Comparison of ENCODE assay signal across 15 cellular contexts in the genomic region with DNA sequence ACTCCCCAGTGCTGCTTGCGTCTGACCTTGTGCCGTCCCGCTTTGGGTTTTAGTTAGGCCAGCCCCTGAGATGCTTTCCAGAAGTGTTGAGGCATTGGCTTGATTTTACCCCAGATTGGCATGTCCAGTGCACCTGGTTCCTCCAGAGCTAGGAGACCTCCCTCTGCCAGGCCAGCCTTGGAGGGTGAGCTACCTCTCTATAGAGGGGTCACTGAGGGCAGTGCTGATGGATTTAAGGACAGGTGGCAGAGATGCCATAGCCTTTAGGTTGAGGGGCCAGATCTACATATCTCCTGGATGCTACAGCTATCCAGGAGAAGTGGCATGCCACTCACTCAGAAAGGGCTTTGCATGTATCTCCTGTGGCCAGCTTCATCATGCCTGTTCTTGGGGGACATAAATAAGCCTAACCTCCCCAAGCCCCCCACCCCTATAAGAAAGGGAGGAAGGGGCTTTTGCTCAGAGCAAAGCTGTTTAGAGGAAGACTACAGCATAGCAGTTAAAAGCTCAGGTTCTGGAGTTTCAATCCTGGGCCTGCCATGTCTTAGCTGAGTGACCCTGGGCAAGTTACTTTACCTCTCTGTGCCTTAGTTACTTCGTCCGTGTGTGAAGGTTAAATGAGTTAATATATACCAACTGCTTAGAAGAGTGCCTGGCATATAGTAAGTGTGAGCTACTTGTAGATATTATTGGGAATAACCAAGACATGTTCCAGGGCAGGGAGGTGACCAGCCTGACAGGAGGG. TPM values are rescaled to one million over a fixed set of nuclear protein-coding genes. Genes with fewer than 3 reads are reported as not detected.
DNase-seq lines count a peak whose midpoint lies in the region; ATAC-seq and TF ChIP-seq lines count a peak whose summit lies in the region.
"Had no signal": no experiment of that assay in that cellular context is flagged by ENCODE, and none has a peak within 500 bp of the region (broad histone marks: within the 10 kb centered on the region; RNA-seq: fewer than 3 reads in every experiment).

No MANE protein-coding gene starts in this region.

- no peak overlapping the region for H3K4me3 Mint-ChIP-seq in CD8-positive, alpha-beta T cell
- no peak overlapping the region for H3K4me3 Mint-ChIP-seq in WTC11
- no peak overlapping the region for H3K4me3 Mint-ChIP-seq in mesothelial cell of epicardium
- H3K4me3 Mint-ChIP-seq: B cell had no signal

- H3K9me3 Mint-ChIP-seq in CD8-positive, alpha-beta T cell = no peaks in the 10 kb centered on the region
- H3K9me3 Mint-ChIP-seq in WTC11 (no peaks in the 10 kb centered on the region), mesothelial cell of epicardium (no peaks in the 10 kb centered on the region)

- peaks cover 69% of the 10 kb centered on the region for H3K4me1 ChIP-seq in CD8-positive, alpha-beta T cell (ENCODE audit: insufficient read depth, low read length)

- peak overlapping the region; percentile 61 for H3K27ac Mint-ChIP-seq in CD8-positive, alpha-beta T cell
- peak overlapping the region; percentile 67 for H3K27ac Mint-ChIP-seq in WTC11
- H3K27ac Mint-ChIP-seq in mesothelial cell of epicardium = peak overlapping the region; percentile 37
- H3K27ac Mint-ChIP-seq: B cell had no signal

- no peaks in the 10 kb centered on the region for H3K36me3 ChIP-seq in CD8-positive, alpha-beta T cell (ENCODE audit: insufficient read depth, low read length)

- peak overlapping the region; percentile 3; the same call in 1 of the 2 replicates for H3K27ac ChIP-seq in C4-2B
- H3K27ac ChIP-seq in CD8-positive, alpha-beta T cell (ENCODE audit: low read depth, low read length) = no peak overlapping the region

- POLR2A ChIA-PET in CD8-positive, alpha-beta T cell (lab: Charles Lee) = no interaction called here
- POLR2A ChIA-PET in WTC11 (lab: Charles Lee) = no interaction called here

- peaks cover 74% of the 10 kb centered on the region for H3K4me1 Mint-ChIP-seq in CD8-positive, alpha-beta T cell (ENCODE audit: low read depth)
- peaks cover 38% of the 10 kb centered on the region for H3K4me1 Mint-ChIP-seq in WTC11
- H3K4me1 Mint-ChIP-seq in mesothelial cell of epicardium = peaks cover 35% of the 10 kb centered on the region

- no peaks in the 10 kb centered on the region for H3K27me3 ChIP-seq in CD8-positive, alpha-beta T cell (ENCODE audit: insufficient read depth, low read length)

- no peak for TF ChIP-seq CTCF in C4-2B (conservative IDR thresholded peaks at IDR 0.05)
- no peak for TF ChIP-seq CTCF in CD8-positive, alpha-beta T cell (IDR thresholded peaks at IDR 0.05)
- TF ChIP-seq CTCF in WTC11 (IDR thresholded peaks at IDR 0.05) = no peak
- no peak for TF ChIP-seq CTCF in mesothelial cell of epicardium (IDR thresholded peaks at IDR 0.05; ENCODE audit: unreplicated experiment)

- no peak for DNase-seq in CD8-positive, alpha-beta T cell
- DNase-seq in WTC11 (ENCODE audit: low spot score) = no peak
- DNase-seq in mesothelial cell of epicardium (ENCODE audit: low spot score in 2 of 2, unreplicated experiment in 2 of 2) = no peak
- no peak for DNase-seq in T1000 (lab: John Stamatoyannopoulos, UW)
- DNase-seq in medulla oblongata (ENCODE audit: extremely low spot score) = no peak
- DNase-seq: activated CD8-positive, alpha-beta memory T cell treated with anti-CD3 and anti-CD28 coated beads for 24 hours; central memory CD4-positive, alpha-beta T cell; effector CD8-positive, alpha-beta T cell; glutamatergic neuron; MM.1S; NCI-H2227 treated with DMSO at 0.1 percent for 48 hours; stimulated activated CD4-positive, alpha-beta T cell treated with anti-CD3 and anti-CD28 coated beads, Interleukin-4, amount 100 ng/mL, for 1 hour had no signal

- CTCF ChIA-PET in CD8-positive, alpha-beta T cell (lab: Charles Lee) = interaction anchor here (0.7 to 1.0 kb wide), 2 partner anchors 28 to 57 kb away, joined by 3 read pairs; no protein-coding TSS in a partner anchor
- CTCF ChIA-PET in WTC11 (lab: Charles Lee) = interaction anchor here (0.8 to 2.4 kb wide), 2 partner anchors 56 to 69 kb away, joined by 4 to 6 read pairs; a partner anchor contains a TSS

- peaks cover 37% of the 10 kb centered on the region for H3K36me3 Mint-ChIP-seq in CD8-positive, alpha-beta T cell
- H3K36me3 Mint-ChIP-seq in WTC11 (peaks cover 4% of the 10 kb centered on the region), mesothelial cell of epicardium (peaks cover 7% of the 10 kb centered on the region)

- no peaks in the 10 kb centered on the region for H3K27me3 Mint-ChIP-seq in CD8-positive, alpha-beta T cell (ENCODE audit: low read depth)
- no peaks in the 10 kb centered on the region; the same call in 1 of the 2 replicates for H3K27me3 Mint-ChIP-seq in WTC11 (ENCODE audit: low read depth)
- no peaks in the 10 kb centered on the region for H3K27me3 Mint-ChIP-seq in mesothelial cell of epicardium (ENCODE audit: low read depth)
- H3K27me3 Mint-ChIP-seq: B cell had no signal

- H3K4me3 ChIP-seq in CD8-positive, alpha-beta T cell (ENCODE audit: low read depth, low read length) = no peak overlapping the region

- no peak for ATAC-seq in CD8-positive, alpha-beta T cell
- ATAC-seq in WTC11 (no peak), GM19452 (IDR thresholded peaks at IDR 0.05; ENCODE audit: unreplicated experiment) (no peak)

- intact Hi-C loops in CD8-positive, alpha-beta T cell (cut with DNase I, micrococcal nuclease) = no loop called here

- no peaks in the 10 kb centered on the region for H3K9me3 ChIP-seq in CD8-positive, alpha-beta T cell (ENCODE audit: low read length)

TF ChIP-seq in WTC11, 78 proteins besides CTCF, POLR2A, EP300 and RAD21 (continues in another document):
- TF ChIP-seq, protein P1, sequence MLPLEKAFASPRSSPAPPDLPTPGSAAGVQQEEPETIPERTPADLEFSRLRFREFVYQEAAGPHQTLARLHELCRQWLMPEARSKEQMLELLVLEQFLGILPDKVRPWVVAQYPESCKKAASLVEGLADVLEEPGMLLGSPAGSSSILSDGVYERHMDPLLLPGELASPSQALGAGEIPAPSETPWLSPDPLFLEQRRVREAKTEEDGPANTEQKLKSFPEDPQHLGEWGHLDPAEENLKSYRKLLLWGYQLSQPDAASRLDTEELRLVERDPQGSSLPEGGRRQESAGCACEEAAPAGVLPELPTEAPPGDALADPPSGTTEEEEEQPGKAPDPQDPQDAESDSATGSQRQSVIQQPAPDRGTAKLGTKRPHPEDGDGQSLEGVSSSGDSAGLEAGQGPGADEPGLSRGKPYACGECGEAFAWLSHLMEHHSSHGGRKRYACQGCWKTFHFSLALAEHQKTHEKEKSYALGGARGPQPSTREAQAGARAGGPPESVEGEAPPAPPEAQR (CRISPR knock-in tag; IDR thresholded peaks at IDR 0.05) = no peak
- TF ChIP-seq ZNF317 (CRISPR knock-in tag; IDR thresholded peaks at IDR 0.05; ENCODE audit: borderline replicate concordance, low read depth) (no peak), CREB1 (CRISPR knock-in tag; IDR thresholded peaks at IDR 0.05) (no peak), FOXJ3 (CRISPR knock-in tag; IDR thresholded peaks at IDR 0.05; ENCODE audit: borderline replicate concordance) (no peak), ZNF219 (CRISPR knock-in tag; IDR thresholded peaks at IDR 0.05; ENCODE audit: borderline replicate concordance) (no peak)
- TF ChIP-seq, protein P2, sequence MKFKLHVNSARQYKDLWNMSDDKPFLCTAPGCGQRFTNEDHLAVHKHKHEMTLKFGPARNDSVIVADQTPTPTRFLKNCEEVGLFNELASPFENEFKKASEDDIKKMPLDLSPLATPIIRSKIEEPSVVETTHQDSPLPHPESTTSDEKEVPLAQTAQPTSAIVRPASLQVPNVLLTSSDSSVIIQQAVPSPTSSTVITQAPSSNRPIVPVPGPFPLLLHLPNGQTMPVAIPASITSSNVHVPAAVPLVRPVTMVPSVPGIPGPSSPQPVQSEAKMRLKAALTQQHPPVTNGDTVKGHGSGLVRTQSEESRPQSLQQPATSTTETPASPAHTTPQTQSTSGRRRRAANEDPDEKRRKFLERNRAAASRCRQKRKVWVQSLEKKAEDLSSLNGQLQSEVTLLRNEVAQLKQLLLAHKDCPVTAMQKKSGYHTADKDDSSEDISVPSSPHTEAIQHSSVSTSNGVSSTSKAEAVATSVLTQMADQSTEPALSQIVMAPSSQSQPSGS (CRISPR knock-in tag; IDR thresholded peaks at IDR 0.05; ENCODE audit: borderline replicate concordance, low read depth) = no peak
- TF ChIP-seq, protein P3, sequence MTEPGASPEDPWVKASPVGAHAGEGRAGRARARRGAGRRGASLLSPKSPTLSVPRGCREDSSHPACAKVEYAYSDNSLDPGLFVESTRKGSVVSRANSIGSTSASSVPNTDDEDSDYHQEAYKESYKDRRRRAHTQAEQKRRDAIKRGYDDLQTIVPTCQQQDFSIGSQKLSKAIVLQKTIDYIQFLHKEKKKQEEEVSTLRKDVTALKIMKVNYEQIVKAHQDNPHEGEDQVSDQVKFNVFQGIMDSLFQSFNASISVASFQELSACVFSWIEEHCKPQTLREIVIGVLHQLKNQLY (CRISPR knock-in tag; IDR thresholded peaks at IDR 0.05) = no peak
- TF ChIP-seq, protein P4, sequence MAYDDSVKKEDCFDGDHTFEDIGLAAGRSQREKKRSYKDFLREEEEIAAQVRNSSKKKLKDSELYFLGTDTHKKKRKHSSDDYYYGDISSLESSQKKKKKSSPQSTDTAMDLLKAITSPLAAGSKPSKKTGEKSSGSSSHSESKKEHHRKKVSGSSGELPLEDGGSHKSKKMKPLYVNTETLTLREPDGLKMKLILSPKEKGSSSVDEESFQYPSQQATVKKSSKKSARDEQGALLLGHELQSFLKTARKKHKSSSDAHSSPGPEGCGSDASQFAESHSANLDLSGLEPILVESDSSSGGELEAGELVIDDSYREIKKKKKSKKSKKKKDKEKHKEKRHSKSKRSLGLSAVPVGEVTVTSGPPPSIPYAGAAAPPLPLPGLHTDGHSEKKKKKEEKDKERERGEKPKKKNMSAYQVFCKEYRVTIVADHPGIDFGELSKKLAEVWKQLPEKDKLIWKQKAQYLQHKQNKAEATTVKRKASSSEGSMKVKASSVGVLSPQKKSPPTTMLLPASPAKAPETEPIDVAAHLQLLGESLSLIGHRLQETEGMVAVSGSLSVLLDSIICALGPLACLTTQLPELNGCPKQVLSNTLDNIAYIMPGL (CRISPR knock-in tag; IDR thresholded peaks at IDR 0.05) = no peak

RNA-seq across cellular contexts. Expression of a gene that starts 6.4 kb away (rescaled TPM):
- 10 to 100 TPM; 20.7 to 22.4 TPM for total RNA-seq in CD8-positive, alpha-beta T cell
- total RNA-seq in WTC11 (2021) (75.7 to 79.1 TPM (median 77.4 TPM) in 3 replicates), mesothelial cell of epicardium (45.1 to 49.0 TPM (median 48.0 TPM) in 3 replicates)

RNA-seq across cellular contexts. Expression of a gene that starts 22.7 kb away (rescaled TPM):
- not detected for total RNA-seq in CD8-positive, alpha-beta T cell
- total RNA-seq in WTC11 (2021) (0.21 to 0.44 TPM in 2 of 3 replicates, not detected in the other), mesothelial cell of epicardium (0.31 to 0.71 TPM (median 0.38 TPM) in 3 replicates)

RNA-seq across cellular contexts. Expression of a gene that starts 55.9 kb away (rescaled TPM):
- total RNA-seq in CD8-positive, alpha-beta T cell = 10 to 100 TPM; 25.6 to 26.0 TPM
- total RNA-seq in WTC11 (2021) = 39.1 to 42.1 TPM (median 39.8 TPM) in 3 replicates
- total RNA-seq in mesothelial cell of epicardium = 25.3 to 26.2 TPM (median 25.8 TPM) in 3 replicates

RNA-seq across cellular contexts. Expression of a gene that starts 58.6 kb away (rescaled TPM):
- total RNA-seq in CD8-positive, alpha-beta T cell = under 1 TPM; 0.19 to 0.33 TPM
- 0.14 to 0.57 TPM (median 0.27 TPM) in 3 replicates for total RNA-seq in WTC11 (2021)
- 0.78 to 1.3 TPM (median 0.84 TPM) in 3 replicates for total RNA-seq in mesothelial cell of epicardium
